Comparison of ENCODE assay signal across 23 cellular contexts in genomic region chr12:58156697-58157096, GRCh38.
DNase-seq lines count a peak whose midpoint lies in the region; ATAC-seq, FAIRE-seq and TF ChIP-seq lines count a peak whose summit lies in the region.
"Had no signal": no experiment of that assay in that cellular context is flagged by ENCODE, and none has a peak within 500 bp of the region (broad histone marks: within the 10 kb centered on the region; RNA-seq: fewer than 3 reads in every experiment).

No MANE protein-coding gene starts in this region.

- DNase-seq in HepG2 (ENCODE audit: low spot score) (no peak), right lobe of liver (no peak), K562 (ENCODE audit: extremely low read depth in 1 of 4, low spot score in 3 of 4) (no peak), mammary epithelial cell (no peak)
- no peak for DNase-seq in activated naive CD4-positive, alpha-beta T cell treated with anti-CD3 and anti-CD28 coated beads, Interleukin-2, amount 50 U/mL, for 16 hours
- DNase-seq: ACHN; BE2C; C1 segment of cervical spinal cord; CD4-positive, CD25-positive, alpha-beta regulatory T cell; CD8-positive, alpha-beta memory T cell; COR-L47; DMS 273 treated with DMSO at 0.1 percent for 48 hours; DMS153; DMS53; DMS79; DND-41; EL; GDM1 had no signal

- H3K9me1 ChIP-seq in K562 (ENCODE audit: control insufficient read depth, insufficient read depth, low read length): no peaks in the 10 kb centered on the region

- WGBS in HepG2 (ENCODE audit: low lambda C conversion rate): 0% methylated on average over 2 of the region's 2 CpGs
- 28% methylated on average over 2 of the region's 2 CpGs for WGBS in right lobe of liver (ENCODE audit: insufficient coverage, low coverage, low lambda C conversion rate, missing lambda C conversion rate)
- WGBS in K562 (ENCODE audit: insufficient coverage, low coverage, missing lambda C conversion rate): 3% methylated on average over 2 of the region's 2 CpGs
- WGBS in mammary epithelial cell (ENCODE audit: low coverage, missing lambda C conversion rate): 81% methylated on average over 2 of the region's 2 CpGs

- no peak for FAIRE-seq in HepG2 (lab: Jason Lieb, UNC)
- FAIRE-seq in K562 (lab: Jason Lieb, UNC): no peak
- FAIRE-seq: GM12878, GM12892, GM18507 had no signal

- BruUV-seq in HepG2 (replicated peaks; lab: Mats Ljungman, UMichigan) (no TSS peak), K562 (replicated peaks; lab: Mats Ljungman, UMichigan) (no TSS peak), mammary epithelial cell (replicated peaks; lab: Mats Ljungman, UMichigan) (no TSS peak)

- in situ Hi-C loops in HepG2 (cut with HindIII; ENCODE audit: extremely low pct_ligation_motif_present, low pct_unique_long_range_greater_than_20kb) (no loop called here), K562 (cut with MboI) (no loop called here), mammary epithelial cell (cut with MboI; ENCODE audit: low sequenced_read_pairs in 2 of 2) (no loop called here)

- H3K4me1 ChIP-seq in HepG2 (ENCODE audit: insufficient read depth, low read length): no peaks in the 10 kb centered on the region
- no peaks in the 10 kb centered on the region for H3K4me1 ChIP-seq in right lobe of liver
- H3K4me1 ChIP-seq in K562 (replicated peaks in 1 of 2; ENCODE audit: control insufficient read depth in 2 of 2, insufficient read depth in 2 of 2, low read length in 2 of 2): no peaks in the 10 kb centered on the region
- peaks cover 5% of the 10 kb centered on the region for H3K4me1 ChIP-seq in mammary epithelial cell (ENCODE audit: insufficient read depth, low read length)
- H3K4me1 ChIP-seq: BE2C, BLaER1 had no signal

- TF ChIP-seq CTCF in HepG2 (CRISPR knock-in tag; IDR thresholded peaks at IDR 0.05) (no peak), right lobe of liver (IDR thresholded peaks at IDR 0.05) (no peak), K562 (IDR thresholded peaks at IDR 0.05 in 2 of 3, conservative IDR thresholded peaks at IDR 0.05 in 1 of 3; ENCODE audit: insufficient read depth in 2 of 3, low read depth in 1 of 3, low read length in 3 of 3) (no peak), mammary epithelial cell (conservative IDR thresholded peaks at IDR 0.05 in 1 of 2, IDR thresholded peaks at IDR 0.05 in 1 of 2; ENCODE audit: extremely low read depth in 1 of 2, insufficient read depth in 1 of 2, low read depth in 1 of 2, low read length in 2 of 2) (no peak)

- H3K9me3 ChIP-seq in HepG2 (ENCODE audit: low read length) (no peaks in the 10 kb centered on the region), right lobe of liver (no peaks in the 10 kb centered on the region), K562 (replicated peaks; ENCODE audit: control insufficient read depth, insufficient read depth, low read depth, low read length) (no peaks in the 10 kb centered on the region), mammary epithelial cell (replicated peaks; ENCODE audit: insufficient read depth, low read length) (no peaks in the 10 kb centered on the region)
- H3K9me3 ChIP-seq: BE2C, BLaER1 had no signal

- no peak for TF ChIP-seq EP300 in HepG2 (IDR thresholded peaks at IDR 0.05; ENCODE audit: low read depth in 2 of 2, low read length in 2 of 2)
- no peak for TF ChIP-seq EP300 in HepG2 (CRISPR knock-in tag; IDR thresholded peaks at IDR 0.05; ENCODE audit: borderline replicate concordance)
- TF ChIP-seq EP300 in K562 (IDR thresholded peaks at IDR 0.05; ENCODE audit: low read length): no peak

- H4K20me1 ChIP-seq in HepG2 (ENCODE audit: insufficient read depth, low read length): no peaks in the 10 kb centered on the region
- H4K20me1 ChIP-seq in K562 (replicated peaks; ENCODE audit: control insufficient read depth, insufficient read depth, low read length): no peaks in the 10 kb centered on the region
- H4K20me1 ChIP-seq in mammary epithelial cell (ENCODE audit: insufficient read depth, low read length): no peaks in the 10 kb centered on the region
- H4K20me1 ChIP-seq: BLaER1 had no signal

- intact Hi-C loops in HepG2 (cut with micrococcal nuclease; ENCODE audit: unreplicated experiment): no loop called here
- intact Hi-C loops in right lobe of liver (cut with DNase I): no loop called here
- intact Hi-C loops in K562 (cut with micrococcal nuclease): no loop called here
- intact Hi-C loops in mammary epithelial cell (cut with micrococcal nuclease): no loop called here

- TF ChIP-seq POLR2A in HepG2 (IDR thresholded peaks at IDR 0.05; ENCODE audit: insufficient read depth in 1 of 2, low read depth in 2 of 2, low read length in 2 of 2) (no peak), right lobe of liver (IDR thresholded peaks at IDR 0.05) (no peak), K562 (conservative IDR thresholded peaks at IDR 0.05) (no peak)

- CTCF ChIA-PET in HepG2 (lab: Yijun Ruan, JAX; ENCODE audit: low intra/inter-chr PET ratio, low total read pairs) (no interaction called here), K562 (lab: Yijun Ruan, JAX; ENCODE audit: low intra/inter-chr PET ratio) (no interaction called here), mammary epithelial cell (lab: Charles Lee; ENCODE audit: low non-redundant PET) (no interaction called here)

- H3K27ac ChIP-seq in HepG2 (ENCODE audit: extremely low read length, insufficient read depth, low read length) (no peak overlapping the region), right lobe of liver (no peak overlapping the region), K562 (ENCODE audit: extremely low read depth, low read depth, low read length) (no peak overlapping the region), mammary epithelial cell (ENCODE audit: insufficient read depth, low read depth, low read length) (no peak overlapping the region)
- H3K27ac ChIP-seq: 22Rv1, BLaER1 had no signal

- POLR2A ChIA-PET in HepG2 (lab: Yijun Ruan, JAX): no interaction called here
- POLR2A ChIA-PET in K562 (lab: Yijun Ruan, JAX): no interaction called here

- H3K79me2 ChIP-seq in HepG2 (ENCODE audit: insufficient read depth, low read length): no peaks in the 10 kb centered on the region
- no peaks in the 10 kb centered on the region for H3K79me2 ChIP-seq in K562 (ENCODE audit: control insufficient read depth, insufficient read depth, low read length)
- H3K79me2 ChIP-seq in mammary epithelial cell (ENCODE audit: insufficient read depth, low read length): no peaks in the 10 kb centered on the region

- TF ChIP-seq RAD21 in HepG2 (CRISPR knock-in tag; IDR thresholded peaks at IDR 0.05): no peak
- no peak for TF ChIP-seq RAD21 in K562 (CRISPR knock-in tag; conservative IDR thresholded peaks at IDR 0.05 in 1 of 2, IDR thresholded peaks at IDR 0.05 in 1 of 2)

- H3K4me2 ChIP-seq in HepG2 (ENCODE audit: low read depth, low read length): no peak overlapping the region
- H3K4me2 ChIP-seq in K562 (ENCODE audit: insufficient read depth, low read length): no peak overlapping the region
- H3K4me2 ChIP-seq in mammary epithelial cell (ENCODE audit: insufficient read depth, low read depth, low read length): no peak overlapping the region
- H3K4me2 ChIP-seq: BLaER1 had no signal

- ATAC-seq in HepG2: no peak
- ATAC-seq in right lobe of liver: no peak
- ATAC-seq in K562: no peak
- ATAC-seq: GM12878 had no signal

- H3K36me3 ChIP-seq in HepG2 (replicated peaks in 1 of 2; ENCODE audit: control insufficient read depth in 1 of 2, insufficient read depth in 2 of 2, low read length in 2 of 2) (no peaks in the 10 kb centered on the region), right lobe of liver (no peaks in the 10 kb centered on the region), K562 (ENCODE audit: control insufficient read depth, insufficient read depth, low read length) (no peaks in the 10 kb centered on the region), mammary epithelial cell (ENCODE audit: insufficient read depth, low read length) (no peaks in the 10 kb centered on the region)
- H3K36me3 ChIP-seq: BE2C, BLaER1 had no signal

- H3K27me3 ChIP-seq in HepG2 (ENCODE audit: control insufficient read depth in 1 of 2, insufficient read depth in 2 of 2, low read length in 2 of 2) (no peaks in the 10 kb centered on the region; a peak in 1 of 5 replicates), right lobe of liver (no peaks in the 10 kb centered on the region), K562 (ENCODE audit: control insufficient read depth in 2 of 2, insufficient read depth in 2 of 2, low read length in 2 of 2) (no peaks in the 10 kb centered on the region), mammary epithelial cell (ENCODE audit: insufficient read depth, low read length) (no peaks in the 10 kb centered on the region)
- H3K27me3 ChIP-seq: BLaER1 had no signal

- H3K9ac ChIP-seq in HepG2 (ENCODE audit: insufficient read depth, low read depth, low read length): no peak overlapping the region
- no peak overlapping the region for H3K9ac ChIP-seq in K562 (ENCODE audit: insufficient read depth in 1 of 2, low read depth in 2 of 2, low read length in 2 of 2)
- no peak overlapping the region for H3K9ac ChIP-seq in mammary epithelial cell (ENCODE audit: insufficient read depth, low read length)
- H3K9ac ChIP-seq: BLaER1 had no signal

- no peak overlapping the region for H2AFZ ChIP-seq in HepG2 (ENCODE audit: low read length)
- no peak overlapping the region for H2AFZ ChIP-seq in K562 (ENCODE audit: low read depth, low read length)
- H2AFZ ChIP-seq in mammary epithelial cell (ENCODE audit: low read depth, low read length): no peak overlapping the region

- H3K4me3 ChIP-seq in HepG2 (replicated peaks in 1 of 3; ENCODE audit: insufficient read depth in 1 of 3, low read depth in 2 of 3, low read length in 3 of 3): no peak overlapping the region
- H3K4me3 ChIP-seq in right lobe of liver: no peak overlapping the region
- no peak overlapping the region for H3K4me3 ChIP-seq in K562
- no peak overlapping the region for H3K4me3 ChIP-seq in mammary epithelial cell (replicated peaks in 1 of 3; ENCODE audit: insufficient read depth in 1 of 3, low read depth in 2 of 3, low read length in 3 of 3)
- H3K4me3 ChIP-seq: BLaER1, GM12878 had no signal

- dilution Hi-C loops in mammary epithelial cell (cut with HindIII; ENCODE audit: low sequenced_read_pairs): no loop called here

TF ChIP-seq in HepG2, 621 proteins besides CTCF, POLR2A, EP300 and RAD21 (continues in another document):
- peak; percentile 71 to 95 for TF ChIP-seq MAFK (conservative IDR thresholded peaks at IDR 0.05 in 1 of 2, IDR thresholded peaks at IDR 0.05 in 1 of 2; ENCODE audit: low read length in 2 of 2)

TF ChIP-seq in K562, 482 proteins besides CTCF, POLR2A, EP300 and RAD21 (continues in another document):
- TF ChIP-seq ZBTB43 (CRISPR knock-in tag; IDR thresholded peaks at IDR 0.05): no peak

Comparison
In these comparisons a context has a peak if more than half of its experiments do, and no peak if none do; other contexts are left out.
1. Of the 241 proteins assayed by ChIP-seq in both HepG2 and K562: peak only in HepG2: none; only in K562: MAFG; in both: MAFF and MAFK; in neither: 238.